Comparison of ENCODE assay signal across 7 cellular contexts in the genomic region with DNA sequence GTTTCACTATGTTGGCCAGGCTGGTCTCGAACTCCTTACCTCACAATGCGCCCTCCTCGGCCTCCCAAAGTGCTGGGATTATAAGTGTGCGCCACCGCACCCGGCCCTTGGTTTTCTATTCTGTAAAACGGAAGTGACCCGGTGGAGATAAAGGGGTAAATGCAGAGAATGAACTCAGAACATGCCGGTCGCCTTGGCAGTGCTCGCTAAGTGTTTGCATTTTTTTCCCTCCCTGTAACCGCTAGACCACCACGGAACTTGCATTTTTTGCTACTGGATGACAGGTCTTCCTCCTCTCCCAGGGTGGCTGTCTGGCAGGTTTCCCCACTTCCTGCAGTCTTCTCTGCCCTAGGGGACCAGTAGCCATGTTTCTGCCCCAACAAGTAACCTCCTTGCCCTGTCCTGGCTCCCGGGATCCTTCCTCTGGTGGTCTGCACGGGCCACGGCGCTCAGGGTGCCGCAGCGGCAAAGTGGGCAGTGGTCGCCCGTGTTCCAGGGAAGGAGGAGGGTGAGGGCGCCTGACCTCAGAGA. TPM values are rescaled to one million over a fixed set of nuclear protein-coding genes. Genes with fewer than 3 reads are reported as not detected.
DNase-seq lines count a peak whose midpoint lies in the region; ATAC-seq and TF ChIP-seq lines count a peak whose summit lies in the region.

No MANE protein-coding gene starts in this region.

- 85% methylated on average over 22 of the region's 22 CpGs for WGBS in hepatocyte (ENCODE audit: low lambda C conversion rate, missing lambda C conversion rate)
- 77% methylated on average over 22 of the region's 22 CpGs for WGBS in suprapubic skin

- POLR2A ChIA-PET in activated CD4-positive, alpha-beta memory T cell treated with anti-CD3 and anti-CD28 coated beads for 36 hours (lab: Charles Lee) = no interaction called here

- H3K4me3 Mint-ChIP-seq in activated CD4-positive, alpha-beta memory T cell treated with anti-CD3 and anti-CD28 coated beads for 36 hours = peak overlapping the region; percentile 73
- H3K4me3 Mint-ChIP-seq in type B pancreatic cell = no peak overlapping the region

- peaks cover 25% of the 10 kb centered on the region for H3K4me1 Mint-ChIP-seq in activated CD4-positive, alpha-beta memory T cell treated with anti-CD3 and anti-CD28 coated beads for 36 hours (ENCODE audit: low read depth)
- peaks cover 16% of the 10 kb centered on the region for H3K4me1 Mint-ChIP-seq in type B pancreatic cell (ENCODE audit: unreplicated experiment)

- peak overlapping the region; percentile 91 for H3K27ac Mint-ChIP-seq in activated CD4-positive, alpha-beta memory T cell treated with anti-CD3 and anti-CD28 coated beads for 36 hours
- H3K27ac Mint-ChIP-seq in type B pancreatic cell = no peak overlapping the region

- TF ChIP-seq CTCF in HL-60 (IDR thresholded peaks at IDR 0.05; ENCODE audit: insufficient read depth, low read length) = no peak
- TF ChIP-seq CTCF in hepatocyte (IDR thresholded peaks at IDR 0.05; ENCODE audit: poor library complexity) = no peak
- TF ChIP-seq CTCF in suprapubic skin (IDR thresholded peaks at IDR 0.05) = no peak
- no peak for TF ChIP-seq CTCF in type B pancreatic cell (conservative IDR thresholded peaks at IDR 0.05)

- H3K27ac ChIP-seq in HL-60 (replicated peaks) (peak overlapping the region; percentile 72), hepatocyte (peak overlapping the region; percentile 92), suprapubic skin (peak overlapping the region; percentile 80)

- no peaks in the 10 kb centered on the region for H3K9me2 ChIP-seq in hepatocyte (replicated peaks; ENCODE audit: insufficient read depth)

- no peaks in the 10 kb centered on the region for H3K27me3 ChIP-seq in HL-60 (ENCODE audit: insufficient read depth, poor library complexity, severe bottlenecking)
- no peaks in the 10 kb centered on the region for H3K27me3 ChIP-seq in hepatocyte
- H3K27me3 ChIP-seq in suprapubic skin = no peaks in the 10 kb centered on the region

- no peaks in the 10 kb centered on the region for H3K36me3 ChIP-seq in hepatocyte (replicated peaks; ENCODE audit: insufficient read depth, low read depth)
- H3K36me3 ChIP-seq in suprapubic skin = no peaks in the 10 kb centered on the region

- H3K9me3 ChIP-seq in hepatocyte (ENCODE audit: low read depth) (no peaks in the 10 kb centered on the region), suprapubic skin (no peaks in the 10 kb centered on the region)

- TF ChIP-seq POLR2A in suprapubic skin (IDR thresholded peaks at IDR 0.05) (no peak), GM18505 (IDR thresholded peaks at IDR 0.05; ENCODE audit: borderline replicate concordance, extremely low read depth, insufficient read depth, insufficient read length) (no peak)

- H3K79me2 ChIP-seq in hepatocyte = no peaks in the 10 kb centered on the region

- H4K20me1 ChIP-seq in hepatocyte (ENCODE audit: insufficient read depth, poor library complexity, severe bottlenecking) = no peaks in the 10 kb centered on the region

- intact Hi-C loops in activated CD4-positive, alpha-beta memory T cell treated with anti-CD3 and anti-CD28 coated beads for 36 hours (cut with micrococcal nuclease) = loop anchor here (2.0 to 10.0 kb wide), 5 partner anchors 18 to 802 kb away; a partner anchor contains a TSS

- CTCF ChIA-PET in activated CD4-positive, alpha-beta memory T cell treated with anti-CD3 and anti-CD28 coated beads for 36 hours (lab: Charles Lee) = interaction anchor here (0.8 kb wide), 1 partner anchor 257 kb away, joined by 3 read pairs; no protein-coding TSS in a partner anchor

- H3K4me3 ChIP-seq in HL-60 (replicated peaks; ENCODE audit: insufficient read depth, low read length) (peak overlapping the region; percentile 11; the same call in 1 of the 2 replicates), hepatocyte (no peak overlapping the region), suprapubic skin (peak overlapping the region; percentile 19)

- TF ChIP-seq EP300 in suprapubic skin (IDR thresholded peaks at IDR 0.05) = no peak

- H3K4me2 ChIP-seq in hepatocyte = peak overlapping the region; percentile 63

- H3K4me1 ChIP-seq in hepatocyte (ENCODE audit: insufficient read depth) = peaks cover 14% of the 10 kb centered on the region
- peaks cover 31% of the 10 kb centered on the region for H3K4me1 ChIP-seq in suprapubic skin

- ATAC-seq in HG03039 (IDR thresholded peaks at IDR 0.05; ENCODE audit: unreplicated experiment) (no peak), GM18505 (IDR thresholded peaks at IDR 0.05; ENCODE audit: unreplicated experiment) (no peak)

- peak overlapping the region; percentile 7 for H2AFZ ChIP-seq in hepatocyte

- H3K36me3 Mint-ChIP-seq in activated CD4-positive, alpha-beta memory T cell treated with anti-CD3 and anti-CD28 coated beads for 36 hours = peaks cover 1% of the 10 kb centered on the region
- H3K36me3 Mint-ChIP-seq in type B pancreatic cell = no peaks in the 10 kb centered on the region

- no peaks in the 10 kb centered on the region for H3K27me3 Mint-ChIP-seq in activated CD4-positive, alpha-beta memory T cell treated with anti-CD3 and anti-CD28 coated beads for 36 hours
- no peaks in the 10 kb centered on the region for H3K27me3 Mint-ChIP-seq in type B pancreatic cell

- peak; percentile 49 to 80 for DNase-seq in HL-60 (ENCODE audit: low read depth in 1 of 2, low spot score in 1 of 2)
- no peak for DNase-seq in activated CD4-positive, alpha-beta memory T cell treated with anti-CD3 and anti-CD28 coated beads for 36 hours
- no peak for DNase-seq in hepatocyte (ENCODE audit: low spot score)
- no peak for DNase-seq in suprapubic skin (ENCODE audit: low spot score in 2 of 2)
- DNase-seq in type B pancreatic cell (ENCODE audit: extremely low spot score, unreplicated experiment) = no peak

- no peaks in the 10 kb centered on the region for H3K9me3 Mint-ChIP-seq in activated CD4-positive, alpha-beta memory T cell treated with anti-CD3 and anti-CD28 coated beads for 36 hours
- no peaks in the 10 kb centered on the region for H3K9me3 Mint-ChIP-seq in type B pancreatic cell

RNA-seq across cellular contexts. Expression of a gene that starts 18.8 kb away (rescaled TPM):
- total RNA-seq in activated CD4-positive, alpha-beta memory T cell treated with anti-CD3 and anti-CD28 coated beads for 36 hours = 10 to 100 TPM; 23.6 to 23.7 TPM
- total RNA-seq in hepatocyte (28.4 and 54.8 TPM in 2 replicates), suprapubic skin (10 to 100 TPM in 3 of 4 donors, 1 to 10 TPM in 1; 9.7 to 15.0 (median 13.3) TPM), type B pancreatic cell (ENCODE audit: low replicate concordance) (37.9 and 46.2 TPM in 2 replicates)
- 34.8 and 40.2 TPM in 2 replicates for polyA plus RNA-seq in hepatocyte

Comparison
In these comparisons a context has a peak if more than half of its experiments do, and no peak if none do; other contexts are left out.
1. DNase-seq: peak in HL-60 (2 of 2); none in activated CD4-positive, alpha-beta memory T cell treated with anti-CD3 and anti-CD28 coated beads for 36 hours (single experiment), hepatocyte (single experiment), suprapubic skin (0 of 2) and type B pancreatic cell (single experiment).
2. Peak in every context shown above with its lines, with median percentiles within 50 percentile points of each other: H3K27ac ChIP-seq.